Comparison of ENCODE assay signal across 13 cellular contexts in the genomic region with DNA sequence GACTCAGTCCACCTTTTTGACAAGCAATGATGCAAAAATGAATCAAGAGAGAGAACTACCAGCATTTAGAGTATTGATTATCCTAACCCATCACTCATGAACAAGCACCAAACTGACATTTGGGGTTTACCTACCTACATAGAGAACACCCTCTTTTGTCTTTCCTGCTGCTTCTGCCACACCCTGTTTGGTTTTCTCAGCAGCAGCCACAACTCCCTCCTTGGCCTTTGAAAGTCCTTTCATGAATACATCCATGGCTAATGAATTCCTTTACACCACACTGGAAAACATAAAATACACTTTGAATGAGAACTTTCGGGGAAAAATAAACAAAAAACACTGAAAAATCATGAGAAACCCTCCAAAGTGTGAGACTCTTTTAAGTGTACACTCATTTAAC. TPM values are rescaled to one million over a fixed set of nuclear protein-coding genes. Genes with fewer than 3 reads are reported as not detected.
DNase-seq lines count a peak whose midpoint lies in the region; ATAC-seq and TF ChIP-seq lines count a peak whose summit lies in the region.
"Had no signal": no experiment of that assay in that cellular context is flagged by ENCODE, and none has a peak within 500 bp of the region (broad histone marks: within the 10 kb centered on the region; RNA-seq: fewer than 3 reads in every experiment).

No MANE protein-coding gene starts in this region.

- H3K27ac Mint-ChIP-seq in CD4-positive, alpha-beta T cell: no peak overlapping the region
- H3K27ac Mint-ChIP-seq in chondrocyte (ENCODE audit: unreplicated experiment) (peak overlapping the region; percentile 14), natural killer cell (no peak overlapping the region)
- no peak overlapping the region for H3K27ac Mint-ChIP-seq in activated CD4-positive, alpha-beta T cell treated with anti-CD3 and anti-CD28 coated beads, Interleukin-2, amount 10 ng/mL, durations not matched to agents 7 days and 5 days
- H3K27ac Mint-ChIP-seq: activated naive CD4-positive, alpha-beta T cell treated with anti-CD3 and anti-CD28 coated beads for 36 hours had no signal

- H3K27me3 Mint-ChIP-seq in CD4-positive, alpha-beta T cell: peaks cover 55% of the 10 kb centered on the region
- H3K27me3 Mint-ChIP-seq in chondrocyte (ENCODE audit: low read depth) (peaks cover 4% of the 10 kb centered on the region), natural killer cell (ENCODE audit: low read depth in 2 of 2) (peaks cover 27 to 43% of the 10 kb centered on the region in 2 donors)
- peaks cover 49% of the 10 kb centered on the region for H3K27me3 Mint-ChIP-seq in activated CD4-positive, alpha-beta T cell treated with anti-CD3 and anti-CD28 coated beads, Interleukin-2, amount 10 ng/mL, durations not matched to agents 7 days and 5 days

- H3K4me3 ChIP-seq in H7 (ENCODE audit: insufficient read depth, low read depth, low read length): no peak overlapping the region
- H3K4me3 ChIP-seq in spleen: peak overlapping the region in 1 of 8 donors; percentile 60

- H3K9me3 ChIP-seq in CD4-positive, alpha-beta T cell (ENCODE audit: control insufficient read depth, low read length): no peaks in the 10 kb centered on the region
- H3K9me3 ChIP-seq in spleen: no peaks in the 10 kb centered on the region

- peaks cover 11 to 32% (median 18%) of the 10 kb centered on the region in 6 donors for H3K4me1 ChIP-seq in spleen

- intact Hi-C loops in CD4-positive, alpha-beta T cell (cut with DNase I, micrococcal nuclease): no loop called here
- intact Hi-C loops in natural killer cell (cut with micrococcal nuclease): no loop called here
- intact Hi-C loops in spleen (cut with DNase I; ENCODE audit: low total_unique reads): no loop called here

- no peaks in the 10 kb centered on the region for H3K9me3 Mint-ChIP-seq in CD4-positive, alpha-beta T cell
- H3K9me3 Mint-ChIP-seq in chondrocyte (ENCODE audit: low read depth) (no peaks in the 10 kb centered on the region), natural killer cell (no peaks in the 10 kb centered on the region)
- H3K9me3 Mint-ChIP-seq in activated CD4-positive, alpha-beta T cell treated with anti-CD3 and anti-CD28 coated beads, Interleukin-2, amount 10 ng/mL, durations not matched to agents 7 days and 5 days: no peaks in the 10 kb centered on the region
- H3K9me3 Mint-ChIP-seq: activated naive CD4-positive, alpha-beta T cell treated with anti-CD3 and anti-CD28 coated beads for 36 hours had no signal

- no peaks in the 10 kb centered on the region for H3K36me3 ChIP-seq in H7 (replicated peaks; ENCODE audit: control insufficient read depth, insufficient read depth, low read length)
- no peaks in the 10 kb centered on the region for H3K36me3 ChIP-seq in spleen

- CTCF ChIA-PET in CD4-positive, alpha-beta T cell (lab: Charles Lee): interaction anchor here (1.2 kb wide), 1 partner anchor 16 kb away, joined by 3 read pairs; no protein-coding TSS in a partner anchor
- CTCF ChIA-PET in activated CD4-positive, alpha-beta T cell treated with anti-CD3 and anti-CD28 coated beads, Interleukin-2, amount 10 ng/mL, durations not matched to agents 7 days and 5 days (lab: Charles Lee): no interaction called here

- no peak for DNase-seq in CD4-positive, alpha-beta T cell
- DNase-seq in H7 (peak; percentile 5), chondrocyte (ENCODE audit: low spot score) (no peak), natural killer cell (no peak), spleen (no peak), D341Med (ENCODE audit: low spot score) (no peak)
- DNase-seq in activated CD4-positive, alpha-beta T cell treated with anti-CD3 and anti-CD28 coated beads, Interleukin-2, amount 10 ng/mL, durations not matched to agents 7 days and 5 days: no peak
- DNase-seq: activated CD4-positive, alpha-beta T cell treated with anti-CD3 and anti-CD28 coated beads, Interleukin-2, amount 50 U/mL, for 4 hours; activated naive CD4-positive, alpha-beta T cell treated with anti-CD3 and anti-CD28 coated beads for 36 hours; NCI-H226 had no signal

- peaks cover 22% of the 10 kb centered on the region for H3K4me1 Mint-ChIP-seq in CD4-positive, alpha-beta T cell (ENCODE audit: low read depth)
- peaks cover 16% of the 10 kb centered on the region for H3K4me1 Mint-ChIP-seq in chondrocyte (ENCODE audit: low read depth)
- peaks cover 24 to 25% of the 10 kb centered on the region in 2 donors for H3K4me1 Mint-ChIP-seq in natural killer cell
- peaks cover 31% of the 10 kb centered on the region for H3K4me1 Mint-ChIP-seq in activated CD4-positive, alpha-beta T cell treated with anti-CD3 and anti-CD28 coated beads, Interleukin-2, amount 10 ng/mL, durations not matched to agents 7 days and 5 days

- 84 to 98% (median 92%) methylated on average over 1 of the region's 1 CpG for WGBS in spleen, 5 donors

- H3K36me3 Mint-ChIP-seq in CD4-positive, alpha-beta T cell (ENCODE audit: low read depth): no peaks in the 10 kb centered on the region
- H3K36me3 Mint-ChIP-seq in chondrocyte (ENCODE audit: low read depth): peaks cover 2% of the 10 kb centered on the region
- H3K36me3 Mint-ChIP-seq in natural killer cell: no peaks in the 10 kb centered on the region
- peaks cover 3% of the 10 kb centered on the region for H3K36me3 Mint-ChIP-seq in activated CD4-positive, alpha-beta T cell treated with anti-CD3 and anti-CD28 coated beads, Interleukin-2, amount 10 ng/mL, durations not matched to agents 7 days and 5 days (ENCODE audit: low read depth)

- no peak for ATAC-seq in CD4-positive, alpha-beta T cell (ENCODE audit: poor library complexity)
- no peak for ATAC-seq in natural killer cell
- no peak for ATAC-seq in HG02970 (IDR thresholded peaks at IDR 0.05; ENCODE audit: low FRiP score, unreplicated experiment)

- TF ChIP-seq POLR2A in spleen (IDR thresholded peaks at IDR 0.05): no peak

- peak overlapping the region; percentile 23 for H3K4me3 Mint-ChIP-seq in CD4-positive, alpha-beta T cell
- H3K4me3 Mint-ChIP-seq in chondrocyte (ENCODE audit: unreplicated experiment) (no peak overlapping the region), natural killer cell (peak overlapping the region; percentile 86)
- no peak overlapping the region for H3K4me3 Mint-ChIP-seq in activated CD4-positive, alpha-beta T cell treated with anti-CD3 and anti-CD28 coated beads, Interleukin-2, amount 10 ng/mL, durations not matched to agents 7 days and 5 days

- no peak for TF ChIP-seq CTCF in CD4-positive, alpha-beta T cell (IDR thresholded peaks at IDR 0.05)
- TF ChIP-seq CTCF in chondrocyte (IDR thresholded peaks at IDR 0.05): no peak
- TF ChIP-seq CTCF in natural killer cell (IDR thresholded peaks at IDR 0.05): no peak
- TF ChIP-seq CTCF in spleen (IDR thresholded peaks at IDR 0.05 in 8 of 11, conservative IDR thresholded peaks at IDR 0.05 in 3 of 11): no peak

- peaks cover 46% of the 10 kb centered on the region for H3K27me3 ChIP-seq in CD4-positive, alpha-beta T cell (ENCODE audit: control insufficient read depth, insufficient read depth, low read length)
- H3K27me3 ChIP-seq in H7 (ENCODE audit: control insufficient read depth, insufficient read depth, low read length) (peaks cover 25% of the 10 kb centered on the region), spleen (replicated peaks in 1 of 7) (peaks cover 0 to 51% (median 32%) of the 10 kb centered on the region in 7 donors)

- POLR2A ChIA-PET in CD4-positive, alpha-beta T cell (lab: Charles Lee): no interaction called here
- POLR2A ChIA-PET in activated CD4-positive, alpha-beta T cell treated with anti-CD3 and anti-CD28 coated beads, Interleukin-2, amount 10 ng/mL, durations not matched to agents 7 days and 5 days (lab: Charles Lee): no interaction called here

- H3K27ac ChIP-seq in CD4-positive, alpha-beta T cell (ENCODE audit: low read depth, low read length): no peak overlapping the region
- H3K27ac ChIP-seq in spleen: no peak overlapping the region

RNA-seq across cellular contexts. Expression of gene SNCA, which starts 1.5 kb away (rescaled TPM):
- total RNA-seq in CD4-positive, alpha-beta T cell: not detected
- total RNA-seq in H7 (2014; rRNA removed; shearing (Covaris generic)): 2.9 and 3.3 TPM in 2 replicates
- total RNA-seq in chondrocyte (3.1 to 5.0 TPM (median 3.9 TPM) in 3 replicates), natural killer cell (1 to 10 TPM in 2 of 3 donors, under 1 TPM in 1; 0.58 to 2.0 (median 1.2) TPM), spleen (10 to 100 TPM in 5 of 7 donors, 1 to 10 TPM in 2; 6.5 to 86.5 (median 14.3) TPM)
- 1 to 10 TPM; 1.7 to 4.4 (median 2.6) TPM for polyA plus RNA-seq in spleen
- 1 to 10 TPM; 4.6 to 4.7 TPM for total RNA-seq in activated CD4-positive, alpha-beta T cell treated with anti-CD3 and anti-CD28 coated beads, Interleukin-2, amount 10 ng/mL, durations not matched to agents 7 days and 5 days
- total RNA-seq: HT1080 had no signal

RNA-seq across cellular contexts. Expression of gene MMRN1, which starts 59.2 kb away (rescaled TPM):
- under 1 TPM; 0.19 to 0.22 TPM for total RNA-seq in CD4-positive, alpha-beta T cell
- 0.03 TPM in 1 of 2 replicates, not detected in the other for total RNA-seq in H7 (2014; rRNA removed; shearing (Covaris generic))
- total RNA-seq in chondrocyte: not detected in 3 replicates
- 1 to 10 TPM; 1.2 to 2.0 (median 1.8) TPM for total RNA-seq in natural killer cell
- total RNA-seq in spleen: 1 to 10 TPM; 2.4 to 6.5 (median 3.7) TPM
- polyA plus RNA-seq in spleen: 1 to 10 TPM in 2 of 3 donors, under 1 TPM in 1; 0.15 to 3.3 (median 1.5) TPM
- under 1 TPM; 0.40 to 0.52 TPM for total RNA-seq in activated CD4-positive, alpha-beta T cell treated with anti-CD3 and anti-CD28 coated beads, Interleukin-2, amount 10 ng/mL, durations not matched to agents 7 days and 5 days
- total RNA-seq: HT1080 had no signal
- polyA plus RNA-seq: BJ had no signal

Comparison
In these comparisons a context has a peak if more than half of its experiments do, and no peak if none do; other contexts are left out.
1. H3K4me3 Mint-ChIP-seq: peak in CD4-positive, alpha-beta T cell (single experiment) and natural killer cell (single experiment); none in chondrocyte (single experiment) and activated CD4-positive, alpha-beta T cell treated with anti-CD3 and anti-CD28 coated beads, Interleukin-2, amount 10 ng/mL, durations not matched to agents 7 days and 5 days (single experiment).